In the genomic region with DNA sequence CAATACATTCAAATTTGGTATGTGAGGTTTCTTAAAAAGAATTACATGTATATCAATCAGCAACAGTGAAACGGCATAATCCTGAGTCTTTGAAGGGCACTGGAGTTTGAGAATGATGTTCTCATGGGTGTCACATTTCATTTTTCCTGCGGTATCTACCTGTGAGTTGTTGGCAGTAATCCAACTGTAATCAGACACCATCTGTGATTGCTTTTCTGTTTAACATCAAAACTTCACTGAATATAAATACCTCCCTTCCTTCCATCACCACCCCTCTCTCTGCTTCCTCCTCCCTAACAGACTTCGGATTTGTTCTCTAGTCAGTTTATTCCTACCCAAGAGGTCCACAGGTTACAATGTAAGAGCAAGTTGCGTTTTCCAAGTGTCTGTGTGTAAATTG, we compare ENCODE assay signal across 19 cellular contexts.
DNase-seq lines count a peak whose midpoint lies in the region; ATAC-seq, FAIRE-seq and TF ChIP-seq lines count a peak whose summit lies in the region.
"Had no signal": no experiment of that assay in that cellular context is flagged by ENCODE, and none has a peak within 500 bp of the region (broad histone marks: within the 10 kb centered on the region; RNA-seq: fewer than 3 reads in every experiment).

No MANE protein-coding gene starts in this region.

- H3K27ac ChIP-seq in breast epithelium (no peak overlapping the region), RWPE1 (no peak overlapping the region)
- H3K27ac ChIP-seq: right lobe of liver had no signal

- no peaks in the 10 kb centered on the region for H3K9me3 ChIP-seq in breast epithelium
- H3K9me3 ChIP-seq: MG63, right lobe of liver had no signal

- H3K9me3 Mint-ChIP-seq in MCF 10A (ENCODE audit: unreplicated experiment) (peaks cover 57% of the 10 kb centered on the region), osteocyte (ENCODE audit: unreplicated experiment) (no peaks in the 10 kb centered on the region)
- H3K9me3 Mint-ChIP-seq: activated CD4-positive, alpha-beta memory T cell treated with anti-CD3 and anti-CD28 coated beads for 36 hours; activated T-helper 1 cell treated with anti-CD3 and anti-CD28 coated beads, Interleukin-12 subunit alpha, Interleukin-12 subunit beta, Interleukin-2, Interleukin-4 antibody, amounts not matched to agents 30 ng/mL and 10 ng/mL and 1 ng/mL, durations not matched to agents 14 hours and 24 hours and 36 hours had no signal

- H3K27me3 Mint-ChIP-seq in MCF 10A (ENCODE audit: insufficient read depth, unreplicated experiment): no peaks in the 10 kb centered on the region
- H3K27me3 Mint-ChIP-seq in osteocyte (ENCODE audit: unreplicated experiment): peaks cover 26% of the 10 kb centered on the region

- TF ChIP-seq CTCF in MCF 10A (IDR thresholded peaks at IDR 0.05; ENCODE audit: unreplicated experiment): no peak
- no peak for TF ChIP-seq CTCF in breast epithelium (IDR thresholded peaks at IDR 0.05)
- no peak for TF ChIP-seq CTCF in RWPE1 (conservative IDR thresholded peaks at IDR 0.05; ENCODE audit: low read depth)
- TF ChIP-seq CTCF in osteocyte (IDR thresholded peaks at IDR 0.05): no peak
- TF ChIP-seq CTCF in GM20000 (IDR thresholded peaks at IDR 0.05; ENCODE audit: extremely low read depth, missing control alignments): no peak

- H3K36me3 Mint-ChIP-seq in MCF 10A (ENCODE audit: insufficient read depth, unreplicated experiment) (no peaks in the 10 kb centered on the region), osteocyte (ENCODE audit: unreplicated experiment) (no peaks in the 10 kb centered on the region)
- H3K36me3 Mint-ChIP-seq: activated CD4-positive, alpha-beta memory T cell treated with anti-CD3 and anti-CD28 coated beads for 36 hours had no signal

- CTCF ChIA-PET in MCF 10A (lab: Yijun Ruan, JAX): interaction anchor here (0.6 to 1.1 kb wide), 3 partner anchors 14 to 1293 kb away, joined by 3 to 4 read pairs (median 3); no protein-coding TSS in a partner anchor
- CTCF ChIA-PET in RWPE1 (lab: Yijun Ruan, JAX): no interaction called here

- no TSS peak for BruUV-seq in MCF 10A (replicated peaks; lab: Mats Ljungman, UMichigan)

- no peak for TF ChIP-seq POLR2A in breast epithelium (IDR thresholded peaks at IDR 0.05)

- no peaks in the 10 kb centered on the region for H3K4me1 Mint-ChIP-seq in MCF 10A (ENCODE audit: insufficient read depth, unreplicated experiment)
- H3K4me1 Mint-ChIP-seq in osteocyte (ENCODE audit: unreplicated experiment): no peaks in the 10 kb centered on the region

- no peak for FAIRE-seq in urothelium cell line (lab: Jason Lieb, UNC)
- FAIRE-seq: endometrium, GM19239 had no signal

- no peaks in the 10 kb centered on the region for H3K36me3 ChIP-seq in breast epithelium
- H3K36me3 ChIP-seq: MG63, right lobe of liver had no signal

- H3K4me3 ChIP-seq in breast epithelium: no peak overlapping the region
- H3K4me3 ChIP-seq: MG63, right lobe of liver had no signal

- intact Hi-C loops in MCF 10A (cut with micrococcal nuclease): no loop called here
- intact Hi-C loops in breast epithelium (cut with DNase I; ENCODE audit: low total_unique reads): no loop called here

- no peaks in the 10 kb centered on the region for H3K4me1 ChIP-seq in breast epithelium
- H3K4me1 ChIP-seq: right lobe of liver had no signal

- peak; percentile 62 for DNase-seq in MCF 10A (ENCODE audit: unreplicated experiment)
- DNase-seq in breast epithelium (ENCODE audit: low spot score in 2 of 2): no peak
- DNase-seq in NCI-H2196 treated with DMSO at 0.1 percent for 48 hours (lab: John Stamatoyannopoulos, UW; ENCODE audit: unreplicated experiment): peak; percentile 29
- DNase-seq in RWPE1 (ENCODE audit: low spot score): peak; percentile 26
- DNase-seq in urothelium cell line (ENCODE audit: low spot score): peak; percentile 12
- DNase-seq in osteocyte (ENCODE audit: extremely low spot score, unreplicated experiment): no peak
- no peak for DNase-seq in GM20000 (ENCODE audit: low spot score)
- DNase-seq: activated CD4-positive, alpha-beta memory T cell treated with anti-CD3 and anti-CD28 coated beads for 36 hours; amygdala; foreskin fibroblast; MG63; right lobe of liver; stimulated activated CD4-positive, alpha-beta T cell treated with anti-CD3 and anti-CD28 coated beads, Interleukin-2, amount 100 ng/mL, for 48 hours; stimulated activated CD8-positive, alpha-beta memory T cell treated with anti-CD3 and anti-CD28 coated beads, Interleukin-4, amount 100 ng/mL, for 48 hours had no signal

- POLR2A ChIA-PET in MCF 10A (lab: Yijun Ruan, JAX): no interaction called here
- POLR2A ChIA-PET in RWPE1 (lab: Yijun Ruan, JAX; ENCODE audit: low non-redundant PET): no interaction called here

- no peak for ATAC-seq in HG02763 (IDR thresholded peaks at IDR 0.05; ENCODE audit: unreplicated experiment)
- ATAC-seq: right lobe of liver had no signal

- no peaks in the 10 kb centered on the region for H3K27me3 ChIP-seq in breast epithelium
- H3K27me3 ChIP-seq: MG63, right lobe of liver had no signal

- no peak overlapping the region for H3K4me3 Mint-ChIP-seq in MCF 10A (ENCODE audit: unreplicated experiment)
- H3K4me3 Mint-ChIP-seq in osteocyte (ENCODE audit: unreplicated experiment): no peak overlapping the region
- H3K4me3 Mint-ChIP-seq: activated CD4-positive, alpha-beta memory T cell treated with anti-CD3 and anti-CD28 coated beads for 36 hours; activated T-helper 1 cell treated with anti-CD3 and anti-CD28 coated beads, Interleukin-12 subunit alpha, Interleukin-12 subunit beta, Interleukin-2, Interleukin-4 antibody, amounts not matched to agents 30 ng/mL and 10 ng/mL and 1 ng/mL, durations not matched to agents 14 hours and 24 hours and 36 hours; nephron had no signal

- H3K27ac Mint-ChIP-seq in MCF 10A (ENCODE audit: low read depth, unreplicated experiment) (no peak overlapping the region), osteocyte (ENCODE audit: unreplicated experiment) (no peak overlapping the region)
- H3K27ac Mint-ChIP-seq: activated CD4-positive, alpha-beta memory T cell treated with anti-CD3 and anti-CD28 coated beads for 36 hours; activated T-helper 1 cell treated with anti-CD3 and anti-CD28 coated beads, Interleukin-12 subunit alpha, Interleukin-12 subunit beta, Interleukin-2, Interleukin-4 antibody, amounts not matched to agents 30 ng/mL and 10 ng/mL and 1 ng/mL, durations not matched to agents 14 hours and 24 hours and 36 hours; nephron had no signal

Comparison
In these comparisons a context has a peak if more than half of its experiments do, and no peak if none do; other contexts are left out.
1. DNase-seq: peak in MCF 10A (single experiment), NCI-H2196 treated with DMSO at 0.1 percent for 48 hours (single experiment), RWPE1 (single experiment) and urothelium cell line (single experiment); none in breast epithelium (0 of 2), osteocyte (single experiment) and GM20000 (single experiment).